In genomic region chr20:37656945-37657344, GRCh38 we compare ENCODE assay signal across 29 cellular contexts.
"Had no signal": no experiment of that assay in that cellular context is flagged by ENCODE, and none has a peak within 500 bp of the region (broad histone marks: within the 10 kb centered on the region; RNA-seq: fewer than 3 reads in every experiment).

No MANE protein-coding gene starts in this region.

- H3K27ac ChIP-seq: stomach, suprapubic skin, testis, thoracic aorta, thyroid gland, tibial artery, tibial nerve, transverse colon, upper lobe of left lung, upper lobe of right lung, uterus, vagina had no signal

- H3K4me3 ChIP-seq: stomach, suprapubic skin, testis, thoracic aorta, thyroid gland, tibial artery, tibial nerve, transverse colon, upper lobe of left lung, upper lobe of right lung, uterus, vagina had no signal

- H3K4me1 ChIP-seq: stomach, suprapubic skin, testis, thyroid gland, tibial artery, tibial nerve, transverse colon, upper lobe of left lung, upper lobe of right lung, uterus, vagina had no signal

- DNase-seq: stimulated activated CD4-positive, alpha-beta T cell treated with anti-CD3 and anti-CD28 coated beads, Interleukin-2, amount 100 ng/mL, for 48 hours; stimulated activated CD4-positive, alpha-beta T cell treated with anti-CD3 and anti-CD28 coated beads, Interleukin-4, amount 100 ng/mL, for 1 hour; stimulated activated CD4-positive, alpha-beta T cell treated with anti-CD3 and anti-CD28 coated beads, Interleukin-4, amount 100 ng/mL, for 24 hours; stimulated activated CD4-positive, alpha-beta T cell treated with anti-CD3 and anti-CD28 coated beads, Interleukin-4, amount 100 ng/mL, for 4 hours; stimulated activated CD8-positive, alpha-beta memory T cell treated with anti-CD3 and anti-CD28 coated beads, Interleukin-4, amount 100 ng/mL, for 48 hours; stimulated activated naive B cell treated with anti-CD40 and anti-IgM and Interleukin-4, amounts not matched to agents 10 μg/mL and 1 μg/mL and 100 μg/mL, for 72 hours; stimulated activated naive CD4-positive, alpha-beta T cell; stimulated activated naive CD4-positive, alpha-beta T cell treated with Interleukin-2 at 50 U/mL for 16 hours; stimulated activated naive CD8-positive, alpha-beta T cell treated with anti-CD3 and anti-CD28 coated beads, Interleukin-15, amount 100 ng/mL, for 72 hours; stimulated activated naive CD8-positive, alpha-beta T cell treated with anti-CD3 and anti-CD28 coated beads, Interleukin-15, Interleukin-2, amounts not matched to agents 100 U/mL and 50 U/mL, for 24 hours; stomach; substantia nigra; testis; thyroid gland; tibial artery; transverse colon; trophoblast cell; upper lobe of left lung; upper lobe of right lung; uterus had no signal

- H3K36me3 Mint-ChIP-seq: stimulated activated effector memory CD8-positive, alpha-beta T cell treated with anti-CD3 and anti-CD28 coated beads, Interleukin-12 subunit alpha, Interleukin-12 subunit beta, amount 100 ng/mL, for 72 hours; stimulated activated memory B cell treated with anti-CD40 and anti-IgM and Interleukin-4, amounts not matched to agents 10 μg/mL and 1 μg/mL and 100 μg/mL, for 72 hours; type B pancreatic cell had no signal

- ATAC-seq: stimulated activated effector memory CD8-positive, alpha-beta T cell treated with anti-CD3 and anti-CD28 coated beads, Interleukin-12 subunit alpha, Interleukin-12 subunit beta, amount 100 ng/mL, for 72 hours; stimulated activated memory B cell treated with anti-CD40 and anti-IgM and Interleukin-4, amounts not matched to agents 10 μg/mL and 1 μg/mL and 100 μg/mL, for 72 hours; stimulated activated naive B cell treated with anti-CD40 and anti-IgM and Interleukin-4, amounts not matched to agents 10 μg/mL and 1 μg/mL and 100 μg/mL, for 72 hours; stimulated activated naive CD8-positive, alpha-beta T cell treated with anti-CD3 and anti-CD28 coated beads, Interleukin-15, amount 100 ng/mL, for 72 hours; stimulated activated naive CD8-positive, alpha-beta T cell treated with anti-CD3 and anti-CD28 coated beads, Interleukin-15, Interleukin-2, amounts not matched to agents 100 U/mL and 50 U/mL, for 24 hours; upper lobe of right lung had no signal

- H3K4me3 Mint-ChIP-seq: stimulated activated effector memory CD8-positive, alpha-beta T cell treated with anti-CD3 and anti-CD28 coated beads, Interleukin-12 subunit alpha, Interleukin-12 subunit beta, amount 100 ng/mL, for 72 hours; stimulated activated memory B cell treated with anti-CD40 and anti-IgM and Interleukin-4, amounts not matched to agents 10 μg/mL and 1 μg/mL and 100 μg/mL, for 72 hours; stimulated activated naive B cell treated with anti-CD40 and anti-IgM and Interleukin-4, amounts not matched to agents 10 μg/mL and 1 μg/mL and 100 μg/mL, for 72 hours; stimulated activated naive CD8-positive, alpha-beta T cell treated with anti-CD3 and anti-CD28 coated beads, Interleukin-15, amount 100 ng/mL, for 72 hours; stimulated activated naive CD8-positive, alpha-beta T cell treated with anti-CD3 and anti-CD28 coated beads, Interleukin-15, Interleukin-2, amounts not matched to agents 100 ng/mL and 50 ng/mL, for 24 hours; type B pancreatic cell had no signal

- H3K27me3 ChIP-seq: testis, thyroid gland, tibial nerve, upper lobe of left lung, upper lobe of right lung, uterus, vagina had no signal

- FAIRE-seq: urothelium cell line had no signal

- H3K9me3 ChIP-seq: stomach, suprapubic skin, testis, thoracic aorta, thyroid gland, tibial artery, tibial nerve, transverse colon, upper lobe of left lung, upper lobe of right lung, uterus, vagina had no signal

- H3K36me3 ChIP-seq: stomach, suprapubic skin, thoracic aorta, thyroid gland, tibial artery, tibial nerve, transverse colon, upper lobe of left lung, upper lobe of right lung, uterus, vagina had no signal

- H3K9me3 Mint-ChIP-seq: stimulated activated effector memory CD8-positive, alpha-beta T cell treated with anti-CD3 and anti-CD28 coated beads, Interleukin-12 subunit alpha, Interleukin-12 subunit beta, amount 100 ng/mL, for 72 hours; stimulated activated memory B cell treated with anti-CD40 and anti-IgM and Interleukin-4, amounts not matched to agents 10 μg/mL and 1 μg/mL and 100 μg/mL, for 72 hours; stimulated activated naive B cell treated with anti-CD40 and anti-IgM and Interleukin-4, amounts not matched to agents 10 μg/mL and 1 μg/mL and 100 μg/mL, for 72 hours; stimulated activated naive CD8-positive, alpha-beta T cell treated with anti-CD3 and anti-CD28 coated beads, Interleukin-15, amount 100 ng/mL, for 72 hours; stimulated activated naive CD8-positive, alpha-beta T cell treated with anti-CD3 and anti-CD28 coated beads, Interleukin-15, Interleukin-2, amounts not matched to agents 100 ng/mL and 50 ng/mL, for 24 hours had no signal

- H3K27ac Mint-ChIP-seq: stimulated activated effector memory CD8-positive, alpha-beta T cell treated with anti-CD3 and anti-CD28 coated beads, Interleukin-12 subunit alpha, Interleukin-12 subunit beta, amount 100 ng/mL, for 72 hours; stimulated activated memory B cell treated with anti-CD40 and anti-IgM and Interleukin-4, amounts not matched to agents 10 μg/mL and 1 μg/mL and 100 μg/mL, for 72 hours; stimulated activated naive B cell treated with anti-CD40 and anti-IgM and Interleukin-4, amounts not matched to agents 10 μg/mL and 1 μg/mL and 100 μg/mL, for 72 hours; stimulated activated naive CD8-positive, alpha-beta T cell treated with anti-CD3 and anti-CD28 coated beads, Interleukin-15, amount 100 ng/mL, for 72 hours; stimulated activated naive CD8-positive, alpha-beta T cell treated with anti-CD3 and anti-CD28 coated beads, Interleukin-15, Interleukin-2, amounts not matched to agents 100 ng/mL and 50 ng/mL, for 24 hours; type B pancreatic cell had no signal

- H3K4me1 Mint-ChIP-seq: stimulated activated naive CD8-positive, alpha-beta T cell treated with anti-CD3 and anti-CD28 coated beads, Interleukin-15, amount 100 ng/mL, for 72 hours had no signal
